ENCODE assay signal across 9 cellular contexts in genomic region chr1:29793101-29793546, GRCh38.
DNase-seq lines count a peak whose midpoint lies in the region; ATAC-seq and TF ChIP-seq lines count a peak whose summit lies in the region.
"Had no signal": no experiment of that assay in that cellular context is flagged by ENCODE, and none has a peak within 500 bp of the region (broad histone marks: within the 10 kb centered on the region; RNA-seq: fewer than 3 reads in every experiment).

No MANE protein-coding gene starts in this region.

- TF ChIP-seq CTCF in AG09319 (IDR thresholded peaks at IDR 0.05; ENCODE audit: low read depth, low read length) = peak; percentile 92
- peak; percentile 92 for TF ChIP-seq CTCF in WI38 (IDR thresholded peaks at IDR 0.05; ENCODE audit: low read depth, low read length)
- TF ChIP-seq CTCF in colonic mucosa (IDR thresholded peaks at IDR 0.05) = peak; percentile 64

- H3K9ac ChIP-seq in colonic mucosa (ENCODE audit: low read depth in 2 of 2, low read length in 2 of 2) = no peak overlapping the region

- peak; percentile 68 for DNase-seq in AG09319 (ENCODE audit: extremely low read depth, low read depth)
- peak; percentile 37 for DNase-seq in GOT3 (lab: John Stamatoyannopoulos, UW)
- peak; percentile 80 for DNase-seq in NCI-H2227 (lab: John Stamatoyannopoulos, UW; ENCODE audit: unreplicated experiment)
- peak; percentile 85 for DNase-seq in colonic mucosa
- peak; percentile 77 for DNase-seq in left lobe of liver (ENCODE audit: low spot score)
- peak; percentile 54 for DNase-seq in stimulated activated CD4-positive, alpha-beta T cell treated with anti-CD3 and anti-CD28 coated beads, Interleukin-4, amount 100 ng/mL, for 24 hours

- H3K27me3 ChIP-seq in colonic mucosa = no peaks in the 10 kb centered on the region
- H3K27me3 ChIP-seq: neutrophil had no signal

- no peaks in the 10 kb centered on the region for H3K9me3 ChIP-seq in colonic mucosa
- H3K9me3 ChIP-seq: neutrophil had no signal

- no peaks in the 10 kb centered on the region for H3K36me3 ChIP-seq in colonic mucosa
- H3K36me3 ChIP-seq: neutrophil had no signal

- no peak overlapping the region for H3K4me3 ChIP-seq in WI38 (ENCODE audit: low read depth, low read length)
- H3K4me3 ChIP-seq in colonic mucosa = no peak overlapping the region

- H3K4me1 ChIP-seq in colonic mucosa = no peaks in the 10 kb centered on the region

- ATAC-seq in left lobe of liver (peak; percentile 98), GM19351 (IDR thresholded peaks at IDR 0.05; ENCODE audit: unreplicated experiment) (no peak)

- intact Hi-C loops in colonic mucosa (cut with DNase I) = loop anchor here (2.0 to 10.0 kb wide), 3 partner anchors 292 to 914 kb away; no protein-coding TSS in a partner anchor

- H3K27ac ChIP-seq in colonic mucosa = no peak overlapping the region
- H3K27ac ChIP-seq: neutrophil had no signal
